In the genomic region with DNA sequence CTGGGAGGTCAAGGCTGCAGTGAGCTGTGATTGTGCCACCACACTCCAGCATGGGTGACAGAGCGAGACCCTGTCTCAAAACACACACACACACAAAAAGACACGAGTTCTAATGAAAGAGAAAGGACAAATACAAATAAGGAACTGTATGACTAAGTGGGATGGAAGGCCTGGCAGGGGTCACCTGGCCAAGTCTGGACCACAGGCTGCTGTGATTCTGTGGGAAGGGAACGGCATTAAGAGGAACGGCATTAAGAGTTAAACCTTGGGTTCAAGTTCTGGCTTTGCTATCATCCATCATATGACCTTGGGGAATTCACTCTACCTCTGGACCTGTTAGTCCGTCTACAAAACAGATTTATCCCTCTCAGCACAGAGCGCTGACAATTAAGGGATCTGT, we compare ENCODE assay signal across 2 cellular contexts.
A peak's percentile ranks its signal among the peaks of the same experiment; 100 is the strongest.
TF ChIP-seq lines count a peak whose summit lies in the region.

No MANE protein-coding gene starts in this region.

TF ChIP-seq in A549, 52 proteins besides CTCF, POLR2A, EP300 and RAD21:
- no peak for TF ChIP-seq MAFK (IDR thresholded peaks at IDR 0.05; ENCODE audit: partially characterized antibody)
- TF ChIP-seq, protein P1, sequence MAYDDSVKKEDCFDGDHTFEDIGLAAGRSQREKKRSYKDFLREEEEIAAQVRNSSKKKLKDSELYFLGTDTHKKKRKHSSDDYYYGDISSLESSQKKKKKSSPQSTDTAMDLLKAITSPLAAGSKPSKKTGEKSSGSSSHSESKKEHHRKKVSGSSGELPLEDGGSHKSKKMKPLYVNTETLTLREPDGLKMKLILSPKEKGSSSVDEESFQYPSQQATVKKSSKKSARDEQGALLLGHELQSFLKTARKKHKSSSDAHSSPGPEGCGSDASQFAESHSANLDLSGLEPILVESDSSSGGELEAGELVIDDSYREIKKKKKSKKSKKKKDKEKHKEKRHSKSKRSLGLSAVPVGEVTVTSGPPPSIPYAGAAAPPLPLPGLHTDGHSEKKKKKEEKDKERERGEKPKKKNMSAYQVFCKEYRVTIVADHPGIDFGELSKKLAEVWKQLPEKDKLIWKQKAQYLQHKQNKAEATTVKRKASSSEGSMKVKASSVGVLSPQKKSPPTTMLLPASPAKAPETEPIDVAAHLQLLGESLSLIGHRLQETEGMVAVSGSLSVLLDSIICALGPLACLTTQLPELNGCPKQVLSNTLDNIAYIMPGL (CRISPR knock-in tag; IDR thresholded peaks at IDR 0.05; ENCODE audit: borderline replicate concordance): no peak
- no peak for TF ChIP-seq TP53 (CRISPR knock-in tag; IDR thresholded peaks at IDR 0.05)
- TF ChIP-seq CHD2 (IDR thresholded peaks at IDR 0.05; ENCODE audit: low read length, partially characterized antibody): no peak

TF ChIP-seq in HepG2, 621 proteins besides CTCF, POLR2A, EP300 and RAD21:
- TF ChIP-seq ZNF12 (CRISPR knock-in tag; IDR thresholded peaks at IDR 0.05) (no peak), CREB1 (IDR thresholded peaks at IDR 0.05) (no peak), CREB1 (CRISPR knock-in tag; IDR thresholded peaks at IDR 0.05) (0 out of 2 replicates have a peak, but pooled peaks have one; percentile 14)
